ENCODE assay signal across 12 cellular contexts in the genomic region with DNA sequence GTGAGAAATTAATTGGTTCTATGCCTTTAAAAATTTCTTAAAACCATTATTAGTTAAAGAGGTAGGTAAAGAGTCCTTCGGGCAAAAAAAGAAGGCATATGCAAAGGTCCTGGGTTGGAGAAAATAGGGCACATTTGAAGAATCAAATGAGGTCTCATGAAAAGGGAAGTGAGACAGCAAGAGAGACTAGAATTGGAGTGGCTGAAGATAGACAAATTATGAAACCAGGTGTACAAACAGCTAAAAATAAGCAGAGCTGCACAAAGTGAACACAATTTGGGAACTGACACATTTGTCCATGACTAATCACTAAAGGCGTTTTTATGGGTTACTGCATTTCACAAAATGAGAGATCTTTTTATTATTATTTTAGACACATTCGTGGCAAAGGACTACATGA.
A peak's percentile ranks its signal among the peaks of the same experiment; 100 is the strongest.
DNase-seq lines count a peak whose midpoint lies in the region; ATAC-seq, FAIRE-seq and TF ChIP-seq lines count a peak whose summit lies in the region.
"Had no signal": no experiment of that assay in that cellular context is flagged by ENCODE, and none has a peak within 500 bp of the region (broad histone marks: within the 10 kb centered on the region; RNA-seq: fewer than 3 reads in every experiment).

No MANE protein-coding gene starts in this region.

- FAIRE-seq in small intestine (lab: Jason Lieb, UNC) = no peak
- FAIRE-seq: pancreas had no signal

- H3K27ac Mint-ChIP-seq in osteocyte (ENCODE audit: unreplicated experiment) = no peak overlapping the region
- H3K27ac Mint-ChIP-seq: activated T-cell treated with anti-CD3 and anti-CD28 coated beads, Interleukin-2, amount 50 U/mL, for 72 hours had no signal

- no peak overlapping the region for H3K4me3 Mint-ChIP-seq in osteocyte (ENCODE audit: unreplicated experiment)
- H3K4me3 Mint-ChIP-seq: activated T-cell treated with anti-CD3 and anti-CD28 coated beads, Interleukin-2, amount 50 U/mL, for 72 hours had no signal

- H3K4me3 ChIP-seq in small intestine (ENCODE audit: low read depth in 1 of 2, low read length in 2 of 2) = no peak overlapping the region
- H3K4me3 ChIP-seq: pancreas had no signal

- peak; percentile 9 for DNase-seq in NCI-H774 (lab: John Stamatoyannopoulos, UW)
- DNase-seq in osteocyte (ENCODE audit: extremely low spot score, unreplicated experiment) = no peak
- DNase-seq in nucleus accumbens (lab: John Stamatoyannopoulos, UW) = no peak
- DNase-seq in small intestine = no peak
- DNase-seq in HK-2 (ENCODE audit: unreplicated experiment) = no peak
- DNase-seq: activated T-cell treated with anti-CD3 and anti-CD28 coated beads, Interleukin-2, amount 50 U/mL, for 72 hours; left cardiac atrium; NCI-H526 treated with DMSO at 0.1 percent for 48 hours; pancreas had no signal

- no peaks in the 10 kb centered on the region for H3K36me3 ChIP-seq in small intestine (ENCODE audit: control insufficient read depth in 2 of 2, insufficient read depth in 2 of 2, low read length in 2 of 2)
- H3K36me3 ChIP-seq: pancreas had no signal

- no peaks in the 10 kb centered on the region for H3K36me3 Mint-ChIP-seq in osteocyte (ENCODE audit: unreplicated experiment)

- H3K9me3 Mint-ChIP-seq in osteocyte (ENCODE audit: unreplicated experiment) = no peaks in the 10 kb centered on the region

- no peak for TF ChIP-seq CTCF in osteocyte (IDR thresholded peaks at IDR 0.05)

- H3K4me1 Mint-ChIP-seq in osteocyte (ENCODE audit: unreplicated experiment) = no peaks in the 10 kb centered on the region

- H3K9me3 ChIP-seq in small intestine (ENCODE audit: control insufficient read depth, low read depth) = no peaks in the 10 kb centered on the region
- H3K9me3 ChIP-seq: pancreas had no signal

- peaks cover 6% of the 10 kb centered on the region for H3K27me3 Mint-ChIP-seq in osteocyte (ENCODE audit: unreplicated experiment)

- ATAC-seq in GM18519 (IDR thresholded peaks at IDR 0.05; ENCODE audit: low FRiP score, unreplicated experiment) (peak; percentile 96), GM21390 (IDR thresholded peaks at IDR 0.05; ENCODE audit: unreplicated experiment) (peak; percentile 99), HG03060 (IDR thresholded peaks at IDR 0.05; ENCODE audit: low read depth, unreplicated experiment) (peak; percentile 99)
- ATAC-seq: activated T-cell treated with anti-CD3 and anti-CD28 coated beads, Interleukin-2, amount 50 U/mL, for 72 hours; left cardiac atrium; pancreas had no signal

- H3K27me3 ChIP-seq in small intestine (ENCODE audit: control insufficient read depth in 2 of 2, insufficient read depth in 2 of 2, low read length in 2 of 2) = no peaks in the 10 kb centered on the region
- H3K27me3 ChIP-seq: pancreas had no signal

- no peaks in the 10 kb centered on the region for H3K4me1 ChIP-seq in small intestine (ENCODE audit: control insufficient read depth in 2 of 2, insufficient read depth in 1 of 2, low read depth in 1 of 2, low read length in 1 of 2)
- H3K4me1 ChIP-seq: pancreas had no signal

- 84 to 88% (median 84%) methylated on average over 3 of the region's 3 CpGs for WGBS in small intestine, 3 donors

- H3K27ac ChIP-seq in small intestine (ENCODE audit: low read depth in 1 of 2, low read length in 1 of 2) = no peak overlapping the region
- H3K27ac ChIP-seq: pancreas had no signal
